ENCODE assay signal across 7 cellular contexts in genomic region chr2:42931147-42931817, GRCh38.
A peak's percentile ranks its signal among the peaks of the same experiment; 100 is the strongest.
DNase-seq lines count a peak whose midpoint lies in the region; ATAC-seq and TF ChIP-seq lines count a peak whose summit lies in the region.

No MANE protein-coding gene starts in this region.

- POLR2A ChIA-PET in SK-N-SH (lab: Yijun Ruan, JAX) = no interaction called here

- H3K9ac ChIP-seq in SK-N-SH = no peak overlapping the region
- no peak overlapping the region for H3K9ac ChIP-seq in smooth muscle cell (ENCODE audit: low read depth)

- CTCF ChIA-PET in SK-N-SH (lab: Yijun Ruan, JAX) = interaction anchor here (0.7 to 10.1 kb wide), 12 partner anchors 10 to 677 kb away, joined by 3 to 96 read pairs (median 6); no protein-coding TSS in a partner anchor

- H3K27ac ChIP-seq in SK-N-SH (ENCODE audit: low read depth in 2 of 2, low read length in 1 of 2) = no peak overlapping the region
- H3K27ac ChIP-seq in gastroesophageal sphincter = peak overlapping the region in 3 of 4 donors; percentile 39 to 73 (median 52)
- peak overlapping the region; percentile 51 for H3K27ac ChIP-seq in smooth muscle cell (ENCODE audit: low read depth)

- H3K27me3 ChIP-seq in SK-N-SH (ENCODE audit: insufficient read depth) = no peaks in the 10 kb centered on the region
- H3K27me3 ChIP-seq in gastroesophageal sphincter = no peaks in the 10 kb centered on the region
- H3K27me3 ChIP-seq in smooth muscle cell (ENCODE audit: low read depth) = no peaks in the 10 kb centered on the region

- H4K20me1 ChIP-seq in SK-N-SH (ENCODE audit: insufficient read depth) (no peaks in the 10 kb centered on the region), smooth muscle cell (ENCODE audit: low read depth) (no peaks in the 10 kb centered on the region)

- TF ChIP-seq RAD21 in SK-N-SH (IDR thresholded peaks at IDR 0.05; ENCODE audit: low read length) = no peak

- no peak for TF ChIP-seq POLR2A in gastroesophageal sphincter (IDR thresholded peaks at IDR 0.05)

- no peaks in the 10 kb centered on the region for H3K36me3 ChIP-seq in SK-N-SH (replicated peaks in 1 of 2; ENCODE audit: control insufficient read depth in 1 of 2, insufficient read depth in 2 of 2, low read length in 1 of 2)
- no peaks in the 10 kb centered on the region for H3K36me3 ChIP-seq in gastroesophageal sphincter
- H3K36me3 ChIP-seq in smooth muscle cell (ENCODE audit: low read depth) = no peaks in the 10 kb centered on the region

- H3K4me3 ChIP-seq in SK-N-SH (ENCODE audit: low read depth in 2 of 2, low read length in 1 of 2) = no peak overlapping the region
- no peak overlapping the region for H3K4me3 ChIP-seq in gastroesophageal sphincter
- no peak overlapping the region for H3K4me3 ChIP-seq in smooth muscle cell

- TF ChIP-seq CTCF in GM20000 (IDR thresholded peaks at IDR 0.05; ENCODE audit: extremely low read depth, missing control alignments) = peak; percentile 32
- TF ChIP-seq CTCF in SK-N-SH (IDR thresholded peaks at IDR 0.05) = peak; percentile 53
- TF ChIP-seq CTCF in gastroesophageal sphincter (IDR thresholded peaks at IDR 0.05) = no peak
- TF ChIP-seq CTCF in smooth muscle cell (IDR thresholded peaks at IDR 0.05; ENCODE audit: borderline replicate concordance, insufficient read depth, poor library complexity, severe bottlenecking) = peak; percentile 28

- H3F3A ChIP-seq in SK-N-SH (replicated peaks; ENCODE audit: insufficient read depth) (no peaks in the 10 kb centered on the region), smooth muscle cell (ENCODE audit: low read depth) (peaks cover 35% of the 10 kb centered on the region)

- H3K79me2 ChIP-seq in SK-N-SH (ENCODE audit: insufficient read depth) (no peaks in the 10 kb centered on the region), smooth muscle cell (ENCODE audit: low read depth) (no peaks in the 10 kb centered on the region)

- H3K9me3 ChIP-seq in SK-N-SH (no peaks in the 10 kb centered on the region), gastroesophageal sphincter (no peaks in the 10 kb centered on the region), smooth muscle cell (replicated peaks; ENCODE audit: low read depth) (no peaks in the 10 kb centered on the region)

- ATAC-seq in gastroesophageal sphincter = no peak
- ATAC-seq in HG03432 (IDR thresholded peaks at IDR 0.05; ENCODE audit: unreplicated experiment) = no peak

- no peak for TF ChIP-seq EP300 in SK-N-SH (IDR thresholded peaks at IDR 0.05; ENCODE audit: borderline replicate concordance in 1 of 2, low read depth in 1 of 2, low read length in 1 of 2)
- no peak for TF ChIP-seq EP300 in gastroesophageal sphincter (IDR thresholded peaks at IDR 0.05)

- peaks cover 3 to 49% of the 10 kb centered on the region in 2 experiments; a peak in 2 of 4 replicates for H3K4me1 ChIP-seq in SK-N-SH (ENCODE audit: control insufficient read depth in 1 of 2, insufficient read depth in 2 of 2, low read depth in 1 of 2, low read length in 1 of 2)
- peaks cover 18 to 93% (median 61%) of the 10 kb centered on the region in 3 donors for H3K4me1 ChIP-seq in gastroesophageal sphincter
- H3K4me1 ChIP-seq in smooth muscle cell (ENCODE audit: low read depth) = peaks cover 71% of the 10 kb centered on the region

- no peak for DNase-seq in GM20000 (ENCODE audit: low spot score)
- peak; percentile 57 for DNase-seq in SK-N-SH
- no peak for DNase-seq in smooth muscle cell (lab: John Stamatoyannopoulos, UW; ENCODE audit: unreplicated experiment)
- no peak for DNase-seq in NCI-H2196 treated with DMSO at 0.1 percent for 48 hours (lab: John Stamatoyannopoulos, UW; ENCODE audit: unreplicated experiment)
- no peak for DNase-seq in DMS114 treated with DMSO at 0.1 percent for 48 hours (lab: John Stamatoyannopoulos, UW; ENCODE audit: unreplicated experiment)

- 91% methylated on average over 8 of the region's 8 CpGs for WGBS in SK-N-SH (ENCODE audit: low lambda C conversion rate)
- WGBS in gastroesophageal sphincter (ENCODE audit: low coverage in 1 of 2), 2 donors = 60% methylated on average over 2 of the region's 8 CpGs; no CpG with 5 or more reads in 1 of the 2 donors
- WGBS in smooth muscle cell (ENCODE audit: low lambda C conversion rate) = 39% methylated on average over 8 of the region's 8 CpGs

- H2AFZ ChIP-seq in SK-N-SH (ENCODE audit: low read depth) (no peak overlapping the region), smooth muscle cell (ENCODE audit: low read depth) (peak overlapping the region; percentile 33)

- H3K4me2 ChIP-seq in SK-N-SH (no peak overlapping the region), smooth muscle cell (peak overlapping the region; percentile 68)

- H3K9me2 ChIP-seq in SK-N-SH = no peaks in the 10 kb centered on the region

TF ChIP-seq in SK-N-SH, 30 proteins besides CTCF, POLR2A, EP300 and RAD21:
- TF ChIP-seq YY1 (IDR thresholded peaks at IDR 0.05; ENCODE audit: low read depth) (no peak), RFX5 (IDR thresholded peaks at IDR 0.05; ENCODE audit: low read length) (no peak), CHD2 (IDR thresholded peaks at IDR 0.05; ENCODE audit: low read length, partially characterized antibody) (no peak), MEF2A (IDR thresholded peaks at IDR 0.05; ENCODE audit: borderline replicate concordance, low read depth) (no peak), NFIC (IDR thresholded peaks at IDR 0.05; ENCODE audit: borderline replicate concordance) (no peak), POLR2AphosphoS5 (IDR thresholded peaks at IDR 0.05; ENCODE audit: low read depth, low read length) (no peak), FOXM1 (IDR thresholded peaks at IDR 0.05; ENCODE audit: low read depth) (no peak), GATA2 (CRISPR knock-in tag; IDR thresholded peaks at IDR 0.05) (no peak), ELF1 (IDR thresholded peaks at IDR 0.05) (no peak), RCOR1 (IDR thresholded peaks at IDR 0.05; ENCODE audit: low read length) (no peak), NRF1 (IDR thresholded peaks at IDR 0.05; ENCODE audit: low read depth, low read length) (no peak), GABPA (IDR thresholded peaks at IDR 0.05; ENCODE audit: low read depth) (no peak), FOXJ3 (CRISPR knock-in tag; IDR thresholded peaks at IDR 0.05) (no peak), SMC3 (IDR thresholded peaks at IDR 0.05; ENCODE audit: low read depth, low read length) (no peak), JUND (IDR thresholded peaks at IDR 0.05) (no peak), ZBTB33 (IDR thresholded peaks at IDR 0.05; ENCODE audit: borderline replicate concordance, low read depth) (no peak), REST (IDR thresholded peaks at IDR 0.05; ENCODE audit: low read depth, low read length) (no peak), TAF1 (IDR thresholded peaks at IDR 0.05; ENCODE audit: borderline replicate concordance, low read depth, low read length) (no peak), TEAD4 (IDR thresholded peaks at IDR 0.05; ENCODE audit: borderline replicate concordance, insufficient read depth) (no peak)

Comparison
In these comparisons a context has a peak if more than half of its experiments do, and no peak if none do; other contexts are left out.
1. CTCF ChIP-seq: peak in GM20000 (single experiment), SK-N-SH (single experiment) and smooth muscle cell (single experiment); none in gastroesophageal sphincter (0 of 4).
2. H3K27ac ChIP-seq: peak in gastroesophageal sphincter (3 of 4) and smooth muscle cell (single experiment); none in SK-N-SH (0 of 2).